ENCODE assay signal across 10 cellular contexts in genomic region chr1:151056574-151056973, GRCh38. TPM values are rescaled to one million over a fixed set of nuclear protein-coding genes. Genes with fewer than 3 reads are reported as not detected.
DNase-seq lines count a peak whose midpoint lies in the region; ATAC-seq, FAIRE-seq and TF ChIP-seq lines count a peak whose summit lies in the region.
"Had no signal": no experiment of that assay in that cellular context is flagged by ENCODE, and none has a peak within 500 bp of the region (broad histone marks: within the 10 kb centered on the region; RNA-seq: fewer than 3 reads in every experiment).

No MANE protein-coding gene starts in this region.

- peak overlapping the region in 7 of 12 donors; percentile 81 to 98 (median 94) for H3K4me3 ChIP-seq in heart left ventricle
- peak overlapping the region; percentile 95 for H3K4me3 ChIP-seq in K562
- peak overlapping the region; percentile 14 for H3K4me3 ChIP-seq in mucosa of stomach (ENCODE audit: low read length)
- peak overlapping the region; percentile 86 for H3K4me3 ChIP-seq in upper lobe of right lung

- intact Hi-C loops in heart left ventricle (cut with DNase I) (loop anchor here in 5 of 10 donors (5.0 kb wide), 2 partner anchors 34 to 49 kb away; partner anchors contain the start of genes MINDY1 (in 4 of the 5) and PRUNE1 (in 4 of the 5)), left cardiac atrium (cut with DNase I) (loop anchor here in 1 of 2 donors (10.0 kb wide), 1 partner anchor 52 kb away; the partner anchor contains the start of genes MINDY1 and PRUNE1), K562 (cut with micrococcal nuclease) (loop anchor here (5.0 kb wide), 2 partner anchors 34 to 49 kb away; partner anchors contain the start of genes MINDY1 and PRUNE1), upper lobe of right lung (cut with DNase I) (no loop called here)

- in situ Hi-C loops in K562 (cut with MboI) = no loop called here

- WGBS in heart left ventricle, 4 donors = 37 to 44% (median 40%) methylated on average over 3 of the region's 3 CpGs
- 8% methylated on average over 3 of the region's 3 CpGs for WGBS in K562 (ENCODE audit: insufficient coverage, low coverage, missing lambda C conversion rate)

- H2AFZ ChIP-seq in K562 (ENCODE audit: low read depth, low read length) = no peak overlapping the region

- TF ChIP-seq CTCF in heart left ventricle (IDR thresholded peaks at IDR 0.05) = no peak
- no peak for TF ChIP-seq CTCF in K562 (IDR thresholded peaks at IDR 0.05 in 2 of 3, conservative IDR thresholded peaks at IDR 0.05 in 1 of 3; ENCODE audit: insufficient read depth in 2 of 3, low read depth in 1 of 3, low read length in 3 of 3)
- no peak for TF ChIP-seq CTCF in upper lobe of right lung (IDR thresholded peaks at IDR 0.05)

- TF ChIP-seq POLR2A in heart left ventricle (IDR thresholded peaks at IDR 0.05) = no peak
- no peak for TF ChIP-seq POLR2A in K562 (conservative IDR thresholded peaks at IDR 0.05)

- H3K9ac ChIP-seq in K562 (ENCODE audit: insufficient read depth in 1 of 2, low read depth in 2 of 2, low read length in 2 of 2) = peak overlapping the region; percentile 80 to 92; a peak in 3 of 4 replicates
- H3K9ac ChIP-seq in mucosa of stomach (ENCODE audit: low read length) = peak overlapping the region; percentile 64

- peaks cover 8 to 62% (median 31%) of the 10 kb centered on the region in 12 donors for H3K4me1 ChIP-seq in heart left ventricle
- H3K4me1 ChIP-seq in K562 (replicated peaks in 1 of 2; ENCODE audit: control insufficient read depth in 2 of 2, insufficient read depth in 2 of 2, low read length in 2 of 2) = peaks cover 43 to 53% of the 10 kb centered on the region in 2 experiments
- H3K4me1 ChIP-seq in mucosa of stomach (ENCODE audit: control insufficient read depth, insufficient read depth, low read length) = peaks cover 48% of the 10 kb centered on the region
- peaks cover 37% of the 10 kb centered on the region for H3K4me1 ChIP-seq in upper lobe of right lung

- H3K36me3 ChIP-seq in heart left ventricle = peaks cover 2 to 58% (median 45%) of the 10 kb centered on the region in 9 donors
- peaks cover 67% of the 10 kb centered on the region for H3K36me3 ChIP-seq in K562 (ENCODE audit: control insufficient read depth, insufficient read depth, low read length)
- peaks cover 16% of the 10 kb centered on the region for H3K36me3 ChIP-seq in mucosa of stomach (ENCODE audit: control insufficient read depth, insufficient read depth, low read length)
- peaks cover 43% of the 10 kb centered on the region for H3K36me3 ChIP-seq in upper lobe of right lung

- no peaks in the 10 kb centered on the region for H3K27me3 ChIP-seq in heart left ventricle
- no peaks in the 10 kb centered on the region for H3K27me3 ChIP-seq in K562 (ENCODE audit: control insufficient read depth in 2 of 2, insufficient read depth in 2 of 2, low read length in 2 of 2)
- no peaks in the 10 kb centered on the region for H3K27me3 ChIP-seq in mucosa of stomach (ENCODE audit: control insufficient read depth, insufficient read depth, low read length)
- no peaks in the 10 kb centered on the region for H3K27me3 ChIP-seq in upper lobe of right lung

- no TSS peak for BruUV-seq in K562 (replicated peaks; lab: Mats Ljungman, UMichigan)

- H3K4me2 ChIP-seq in K562 (ENCODE audit: insufficient read depth, low read length) = peak overlapping the region; percentile 96

- FAIRE-seq in K562 (lab: Jason Lieb, UNC) = no peak
- FAIRE-seq: endometrium, TTC549 had no signal

- no peak for TF ChIP-seq EP300 in K562 (IDR thresholded peaks at IDR 0.05; ENCODE audit: low read length)

- H4K20me1 ChIP-seq in K562 (replicated peaks; ENCODE audit: control insufficient read depth, insufficient read depth, low read length) = 0 out of 2 replicates have a peak, but pooled peaks cover 3% of the 10 kb centered on the region

- H3K9me3 ChIP-seq in heart left ventricle (no peaks in the 10 kb centered on the region), K562 (replicated peaks; ENCODE audit: control insufficient read depth, insufficient read depth, low read depth, low read length) (no peaks in the 10 kb centered on the region), mucosa of stomach (ENCODE audit: control insufficient read depth, low read length) (no peaks in the 10 kb centered on the region), upper lobe of right lung (no peaks in the 10 kb centered on the region)

- POLR2A ChIA-PET in K562 (lab: Yijun Ruan, JAX) = interaction anchor here (1.0 to 4.4 kb wide), 7 partner anchors 9 to 26 kb away, joined by 3 to 19 read pairs (median 5); partner anchors contain the start of genes BNIPL and C1orf56

- DNase-seq in heart left ventricle = no peak
- DNase-seq in left cardiac atrium = no peak
- DNase-seq in K562 (ENCODE audit: extremely low read depth in 1 of 4, low spot score in 3 of 4) = no peak
- DNase-seq in upper lobe of right lung = no peak
- DNase-seq in Ammon's horn (ENCODE audit: low spot score) = no peak
- no peak for DNase-seq in SIG-M5 (lab: John Stamatoyannopoulos, UW)
- DNase-seq in NCI-H1436 (lab: John Stamatoyannopoulos, UW) = no peak

- H3K27ac ChIP-seq in heart left ventricle (peak overlapping the region in 11 of 12 donors; percentile 7 to 99 (median 94)), K562 (ENCODE audit: extremely low read depth, low read depth, low read length) (peak overlapping the region; percentile 91), upper lobe of right lung (peak overlapping the region; percentile 89)

- CTCF ChIA-PET in K562 (lab: Yijun Ruan, JAX; ENCODE audit: low intra/inter-chr PET ratio) = no interaction called here

- TF ChIP-seq RAD21 in K562 (CRISPR knock-in tag; conservative IDR thresholded peaks at IDR 0.05 in 1 of 2, IDR thresholded peaks at IDR 0.05 in 1 of 2) = no peak

- peaks cover 83% of the 10 kb centered on the region for H3K79me2 ChIP-seq in K562 (ENCODE audit: control insufficient read depth, insufficient read depth, low read length)

- no peak for ATAC-seq in heart left ventricle
- ATAC-seq in left cardiac atrium = no peak
- no peak for ATAC-seq in K562
- ATAC-seq in upper lobe of right lung = no peak

- H3K9me1 ChIP-seq in K562 (ENCODE audit: control insufficient read depth, insufficient read depth, low read length) = peaks cover 2% of the 10 kb centered on the region

RNA-seq across cellular contexts. Expression of gene CDC42SE1, which starts 2.8 kb away (rescaled TPM):
- 10 to 100 TPM; 21.7 to 65.9 (median 28.2) TPM for total RNA-seq in heart left ventricle
- polyA plus RNA-seq in heart left ventricle = 10 to 100 TPM; 20.3 to 37.8 TPM
- 10 to 100 TPM; 36.5 to 55.3 TPM for total RNA-seq in left cardiac atrium
- 163 and 207 TPM in 2 replicates for total RNA-seq in K562 (2011; cell fraction: chromatin; rRNA removed; ENCODE audit: low replicate concordance)
- 124 and 125 TPM in 2 replicates for total RNA-seq in K562 (2011; cell fraction: nucleolus; rRNA removed)
- total RNA-seq in K562 (2011; cell fraction: nucleoplasm; rRNA removed) = 200 and 254 TPM in 2 replicates
- 89.9 and 103 TPM in 2 replicates for total RNA-seq in K562 (2014; rRNA removed)
- total RNA-seq in K562 (2014; rRNA removed; fragmentation: Illumina TruSeq; extraction: Trizol) = 130 and 143 TPM in 2 replicates
- total RNA-seq in K562 (2015; rRNA removed; fragmentation: Illumina TruSeq; extraction: Trizol) = 108 and 113 TPM in 2 replicates
- total RNA-seq in K562 (2021) = 124 and 133 TPM in 2 replicates
- 189 and 227 TPM in 2 replicates for polyA plus RNA-seq in K562 (2011; rRNA removed)
- polyA plus RNA-seq in K562 (2011; cell fraction: cytosol; rRNA removed) = 79.0 and 159 TPM in 2 replicates
- polyA plus RNA-seq in K562 (2011; cell fraction: nucleus; rRNA removed) = 404 and 579 TPM in 2 replicates
- 87.3 and 116 TPM in 2 replicates for polyA plus RNA-seq in K562 (2012)
- 137 and 146 TPM in 2 replicates for polyA plus RNA-seq in K562 (2014; fragmentation: Illumina TruSeq; extraction: Trizol)
- polyA plus RNA-seq in K562 (2014; fragmentation: Nextera tagmentation; extraction: Ambion mirVana) = 100 to 1,000 TPM in 1 of 2 experiments, 10 to 100 TPM in 1; 78.1 to 114 TPM
- 86.8 and 104 TPM in 2 replicates for polyA plus RNA-seq in K562 (2014; rRNA removed)
- 173 and 193 TPM in 2 replicates for polyA minus RNA-seq in K562 (2011; rRNA and poly(A)+ RNA removed)
- polyA minus RNA-seq in K562 (2011; cell fraction: cytosol; rRNA and poly(A)+ RNA removed) = 75.4 and 77.3 TPM in 2 replicates
- 57.4 and 102 TPM in 2 replicates for polyA minus RNA-seq in K562 (2011; cell fraction: nucleus; rRNA and poly(A)+ RNA removed)
- total RNA-seq in upper lobe of right lung = 105 TPM

RNA-seq across cellular contexts. Expression of gene MLLT11, which starts 3.6 kb away (rescaled TPM):
- total RNA-seq in heart left ventricle = 10 to 100 TPM in 7 of 9 donors, 1 to 10 TPM in 2; 4.8 to 54.1 (median 20.5) TPM
- polyA plus RNA-seq in heart left ventricle = 10 to 100 TPM in 1 of 2 donors, 1 to 10 TPM in 1; 5.4 to 23.4 TPM
- 1 to 10 TPM; 2.0 to 2.7 TPM for total RNA-seq in left cardiac atrium
- total RNA-seq in K562 (2011; cell fraction: chromatin; rRNA removed; ENCODE audit: low replicate concordance) = 5.0 and 6.7 TPM in 2 replicates
- total RNA-seq in K562 (2011; cell fraction: nucleolus; rRNA removed) = 4.3 and 5.0 TPM in 2 replicates
- 8.1 and 12.4 TPM in 2 replicates for total RNA-seq in K562 (2011; cell fraction: nucleoplasm; rRNA removed)
- total RNA-seq in K562 (2014; rRNA removed) = 12.1 and 14.1 TPM in 2 replicates
- 18.9 and 21.8 TPM in 2 replicates for total RNA-seq in K562 (2014; rRNA removed; fragmentation: Illumina TruSeq; extraction: Trizol)
- 15.1 and 16.5 TPM in 2 replicates for total RNA-seq in K562 (2015; rRNA removed; fragmentation: Illumina TruSeq; extraction: Trizol)
- total RNA-seq in K562 (2021) = 19.4 and 20.5 TPM in 2 replicates
- polyA plus RNA-seq in K562 (2011; rRNA removed) = 39.1 and 49.6 TPM in 2 replicates
- 21.1 and 34.7 TPM in 2 replicates for polyA plus RNA-seq in K562 (2011; cell fraction: cytosol; rRNA removed)
- 11.4 and 19.4 TPM in 2 replicates for polyA plus RNA-seq in K562 (2011; cell fraction: nucleus; rRNA removed)
- polyA plus RNA-seq in K562 (2012) = 13.2 and 18.5 TPM in 2 replicates
- 37.1 and 40.4 TPM in 2 replicates for polyA plus RNA-seq in K562 (2014; fragmentation: Illumina TruSeq; extraction: Trizol)
- 10 to 100 TPM; 70.0 to 91.0 TPM for polyA plus RNA-seq in K562 (2014; fragmentation: Nextera tagmentation; extraction: Ambion mirVana)
- 22.0 and 23.8 TPM in 2 replicates for polyA plus RNA-seq in K562 (2014; rRNA removed)
- polyA minus RNA-seq in K562 (2011; rRNA and poly(A)+ RNA removed) = 18.7 TPM in 2 replicates
- 6.0 and 7.9 TPM in 2 replicates for polyA minus RNA-seq in K562 (2011; cell fraction: cytosol; rRNA and poly(A)+ RNA removed)
- 2.3 and 5.1 TPM in 2 replicates for polyA minus RNA-seq in K562 (2011; cell fraction: nucleus; rRNA and poly(A)+ RNA removed)
- total RNA-seq in upper lobe of right lung = 0.72 TPM

RNA-seq across cellular contexts. Expression of gene C1orf56, which starts 9.0 kb away (rescaled TPM):
- 10 to 100 TPM in 3 of 9 donors, 1 to 10 TPM in 6; 7.1 to 14.2 (median 8.0) TPM for total RNA-seq in heart left ventricle
- 1 to 10 TPM; 6.3 to 7.5 TPM for polyA plus RNA-seq in heart left ventricle
- total RNA-seq in left cardiac atrium = 1 to 10 TPM; 4.8 to 6.5 TPM
- 1.2 and 1.9 TPM in 2 replicates for total RNA-seq in K562 (2011; cell fraction: chromatin; rRNA removed; ENCODE audit: low replicate concordance)
- 1.3 and 1.4 TPM in 2 replicates for total RNA-seq in K562 (2011; cell fraction: nucleolus; rRNA removed)
- 1.1 and 1.5 TPM in 2 replicates for total RNA-seq in K562 (2011; cell fraction: nucleoplasm; rRNA removed)
- total RNA-seq in K562 (2014; rRNA removed) = 1.2 TPM in 2 replicates
- total RNA-seq in K562 (2014; rRNA removed; fragmentation: Illumina TruSeq; extraction: Trizol) = 0.16 and 0.18 TPM in 2 replicates
- 0.49 and 1.5 TPM in 2 replicates for total RNA-seq in K562 (2015; rRNA removed; fragmentation: Illumina TruSeq; extraction: Trizol)
- 1.1 and 1.3 TPM in 2 replicates for total RNA-seq in K562 (2021)
- 0.39 and 0.74 TPM in 2 replicates for polyA plus RNA-seq in K562 (2011; rRNA removed)
- polyA plus RNA-seq in K562 (2011; cell fraction: cytosol; rRNA removed) = 0.36 and 0.46 TPM in 2 replicates
- polyA plus RNA-seq in K562 (2011; cell fraction: nucleus; rRNA removed) = 0.92 and 1.0 TPM in 2 replicates
- polyA plus RNA-seq in K562 (2012) = 2.0 and 3.5 TPM in 2 replicates
- 0.39 and 0.61 TPM in 2 replicates for polyA plus RNA-seq in K562 (2014; fragmentation: Illumina TruSeq; extraction: Trizol)
- 10 to 100 TPM in 1 of 2 experiments, 1 to 10 TPM in 1; 5.2 to 15.7 TPM for polyA plus RNA-seq in K562 (2014; fragmentation: Nextera tagmentation; extraction: Ambion mirVana)
- 0.58 and 0.61 TPM in 2 replicates for polyA plus RNA-seq in K562 (2014; rRNA removed)
- polyA minus RNA-seq in K562 (2011; rRNA and poly(A)+ RNA removed) = 0.21 and 0.33 TPM in 2 replicates
- polyA minus RNA-seq in K562 (2011; cell fraction: cytosol; rRNA and poly(A)+ RNA removed) = 0.82 and 1.7 TPM in 2 replicates
- 0.67 and 1.00 TPM in 2 replicates for polyA minus RNA-seq in K562 (2011; cell fraction: nucleus; rRNA and poly(A)+ RNA removed)
- total RNA-seq in upper lobe of right lung = 3.9 TPM

RNA-seq across cellular contexts. Expression of gene GABPB2, which starts 14.0 kb away (rescaled TPM):
- 10 to 100 TPM in 8 of 9 donors, 1 to 10 TPM in 1; 5.9 to 15.2 (median 11.7) TPM for total RNA-seq in heart left ventricle
- polyA plus RNA-seq in heart left ventricle = 1 to 10 TPM; 4.6 to 8.9 TPM
- total RNA-seq in left cardiac atrium = 10 to 100 TPM; 13.4 to 15.6 TPM
- total RNA-seq in K562 (2011; cell fraction: chromatin; rRNA removed; ENCODE audit: low replicate concordance) = 14.5 and 20.9 TPM in 2 replicates
- total RNA-seq in K562 (2011; cell fraction: nucleolus; rRNA removed) = 7.0 and 7.1 TPM in 2 replicates
- total RNA-seq in K562 (2011; cell fraction: nucleoplasm; rRNA removed) = 9.7 and 13.7 TPM in 2 replicates
- total RNA-seq in K562 (2014; rRNA removed) = 4.8 and 6.9 TPM in 2 replicates
- 8.0 and 9.6 TPM in 2 replicates for total RNA-seq in K562 (2014; rRNA removed; fragmentation: Illumina TruSeq; extraction: Trizol)
- total RNA-seq in K562 (2015; rRNA removed; fragmentation: Illumina TruSeq; extraction: Trizol) = 6.1 and 7.1 TPM in 2 replicates
- 5.9 and 6.6 TPM in 2 replicates for total RNA-seq in K562 (2021)
- polyA plus RNA-seq in K562 (2011; rRNA removed) = 13.3 and 18.6 TPM in 2 replicates
- polyA plus RNA-seq in K562 (2011; cell fraction: cytosol; rRNA removed) = 8.6 and 14.1 TPM in 2 replicates
- polyA plus RNA-seq in K562 (2011; cell fraction: nucleus; rRNA removed) = 7.7 and 11.0 TPM in 2 replicates
- polyA plus RNA-seq in K562 (2012) = 3.6 and 4.9 TPM in 2 replicates
- polyA plus RNA-seq in K562 (2014; fragmentation: Illumina TruSeq; extraction: Trizol) = 4.8 and 6.4 TPM in 2 replicates
- polyA plus RNA-seq in K562 (2014; fragmentation: Nextera tagmentation; extraction: Ambion mirVana) = 1 to 10 TPM; 2.2 to 3.0 TPM
- 6.1 and 7.1 TPM in 2 replicates for polyA plus RNA-seq in K562 (2014; rRNA removed)
- 18.4 and 21.3 TPM in 2 replicates for polyA minus RNA-seq in K562 (2011; rRNA and poly(A)+ RNA removed)
- polyA minus RNA-seq in K562 (2011; cell fraction: cytosol; rRNA and poly(A)+ RNA removed) = 5.6 and 9.4 TPM in 2 replicates
- 3.0 and 3.9 TPM in 2 replicates for polyA minus RNA-seq in K562 (2011; cell fraction: nucleus; rRNA and poly(A)+ RNA removed)
- 15.2 TPM for total RNA-seq in upper lobe of right lung

RNA-seq across cellular contexts. Expression of gene BNIPL, which starts 20.2 kb away (rescaled TPM):
- total RNA-seq in heart left ventricle (under 1 TPM in 7 of 9 donors, not detected in 2; 0.09 to 0.59 (median 0.38) TPM), left cardiac atrium (under 1 TPM; 0.15 to 0.16 TPM), K562 (2014; rRNA removed) (0.49 and 0.68 TPM in 2 replicates), K562 (2014; rRNA removed; fragmentation: Illumina TruSeq; extraction: Trizol) (0.55 and 0.67 TPM in 2 replicates), K562 (2015; rRNA removed; fragmentation: Illumina TruSeq; extraction: Trizol) (0.54 and 0.90 TPM in 2 replicates), K562 (2021) (0.47 and 0.84 TPM in 2 replicates), upper lobe of right lung (5.2 TPM)
- polyA plus RNA-seq in heart left ventricle (under 1 TPM; 0.07 to 0.65 TPM), K562 (2011; rRNA removed) (1.3 and 2.5 TPM in 2 replicates), K562 (2014; fragmentation: Illumina TruSeq; extraction: Trizol) (0.53 and 0.98 TPM in 2 replicates), K562 (2014; fragmentation: Nextera tagmentation; extraction: Ambion mirVana) (under 1 TPM; 0.08 to 0.31 TPM), K562 (2014; rRNA removed) (0.73 and 1.4 TPM in 2 replicates)
- total RNA-seq in K562 (2011; cell fraction: chromatin; rRNA removed; ENCODE audit: low replicate concordance) = 9.9 and 10.6 TPM in 2 replicates
- total RNA-seq in K562 (2011; cell fraction: nucleolus; rRNA removed) = 5.3 TPM in 2 replicates
- 6.0 and 10.8 TPM in 2 replicates for total RNA-seq in K562 (2011; cell fraction: nucleoplasm; rRNA removed)
- 0.37 and 2.3 TPM in 2 replicates for polyA plus RNA-seq in K562 (2011; cell fraction: cytosol; rRNA removed)
- polyA plus RNA-seq in K562 (2011; cell fraction: nucleus; rRNA removed) = 5.6 and 8.6 TPM in 2 replicates
- polyA plus RNA-seq in K562 (2012) = 0.44 and 1.3 TPM in 2 replicates
- 1.2 and 1.5 TPM in 2 replicates for polyA minus RNA-seq in K562 (2011; rRNA and poly(A)+ RNA removed)
- polyA minus RNA-seq in K562 (2011; cell fraction: cytosol; rRNA and poly(A)+ RNA removed) = not detected in 2 replicates
- 0.54 and 1.6 TPM in 2 replicates for polyA minus RNA-seq in K562 (2011; cell fraction: nucleus; rRNA and poly(A)+ RNA removed)

Comparison
In these comparisons a context has a peak if more than half of its experiments do, and no peak if none do; other contexts are left out.
1. H3K4me3 ChIP-seq: peak in every context shown above with its lines; median percentile 95 in K562; 94 in heart left ventricle; 86 in upper lobe of right lung; 14 in mucosa of stomach.